13 cellular contexts compared by ENCODE assay signal in genomic region chr1:24319962-24320361, GRCh38. TPM values are rescaled to one million over a fixed set of nuclear protein-coding genes. Genes with fewer than 3 reads are reported as not detected.
DNase-seq lines count a peak whose midpoint lies in the region; ATAC-seq, FAIRE-seq and TF ChIP-seq lines count a peak whose summit lies in the region.
"Had no signal": no experiment of that assay in that cellular context is flagged by ENCODE, and none has a peak within 500 bp of the region (broad histone marks: within the 10 kb centered on the region; RNA-seq: fewer than 3 reads in every experiment).

No MANE protein-coding gene starts in this region.

- H2BK120ac ChIP-seq in trophoblast cell (ENCODE audit: insufficient read depth, low read length, poor library complexity), result peak overlapping the region; percentile 21

- peak overlapping the region; percentile 2 for H2BK12ac ChIP-seq in trophoblast cell (ENCODE audit: low read length)

- no peak for TF ChIP-seq POLR2A in GM12891 (IDR thresholded peaks at IDR 0.05; ENCODE audit: low read depth, low read length)

- H3K79me1 ChIP-seq in trophoblast cell (ENCODE audit: low read length), result peaks cover 20% of the 10 kb centered on the region

- POLR2A ChIA-PET in GM10248 (lab: Yijun Ruan, JAX), result no interaction called here

- no peak overlapping the region for H2AK5ac ChIP-seq in trophoblast cell (ENCODE audit: low read length)

- H3K27me3 ChIP-seq in trophoblast cell (ENCODE audit: insufficient read depth, low read length), result no peaks in the 10 kb centered on the region

- no peak for DNase-seq in GM12891 (ENCODE audit: insufficient read length, low spot score)
- DNase-seq in RPMI8226, result peak; percentile 50
- no peak for DNase-seq in epithelial cell of proximal tubule (ENCODE audit: low read depth)
- no peak for DNase-seq in trophoblast cell
- no peak for DNase-seq in NOMO-1 treated with dmso at 0.1 percent for 144 hours (lab: John Stamatoyannopoulos, UW; ENCODE audit: unreplicated experiment)
- DNase-seq in GM10248 (ENCODE audit: extremely low spot score), result no peak
- DNase-seq: aorta; effector CD8-positive, alpha-beta T cell had no signal

- peak overlapping the region; percentile 45 for H4K91ac ChIP-seq in trophoblast cell (ENCODE audit: low read depth, low read length)

- TF ChIP-seq CTCF in epithelial cell of proximal tubule (conservative IDR thresholded peaks at IDR 0.05; ENCODE audit: low read depth, low read length) (no peak), GM10248 (IDR thresholded peaks at IDR 0.05; ENCODE audit: control extremely low read depth, extremely low read depth, low read depth, missing control alignments) (no peak)

- peak overlapping the region; percentile 39 for H3K4me2 ChIP-seq in trophoblast cell (ENCODE audit: low read length)

- no CpG with 5 or more reads among the region's 1 CpG for WGBS in trophoblast cell (ENCODE audit: extremely low coverage, insufficient coverage, insufficient read length)

- H4K12ac ChIP-seq in trophoblast cell (ENCODE audit: low read depth, low read length), result no peak overlapping the region

- H3K4me1 ChIP-seq in trophoblast cell (ENCODE audit: control insufficient read depth in 1 of 2, insufficient read depth in 2 of 2, low read length in 2 of 2), result peaks cover 21 to 44% of the 10 kb centered on the region in 2 experiments

- no peak overlapping the region for H2AFZ ChIP-seq in trophoblast cell (ENCODE audit: insufficient read depth, low read length, poor library complexity)

- H3K23ac ChIP-seq in trophoblast cell (ENCODE audit: low read length), result no peak overlapping the region

- peaks cover 0 to 2% of the 10 kb centered on the region in 2 experiments for H3K36me3 ChIP-seq in trophoblast cell (ENCODE audit: control insufficient read depth in 1 of 2, insufficient read depth in 2 of 2, low read length in 2 of 2)

- CTCF ChIA-PET in GM10248 (lab: Yijun Ruan, JAX), result interaction anchor here (2.3 to 5.3 kb wide), 2 partner anchors 72 to 120 kb away, joined by 7 to 30 read pairs; no protein-coding TSS in a partner anchor

- ATAC-seq in HG02840 (IDR thresholded peaks at IDR 0.05; ENCODE audit: low FRiP score, unreplicated experiment) (no peak), HG03521 (IDR thresholded peaks at IDR 0.05; ENCODE audit: unreplicated experiment) (no peak)
- ATAC-seq: activated CD4-positive, alpha-beta T cell treated with anti-CD3 and anti-CD28 coated beads for 36 hours; left lobe of liver had no signal

- peak overlapping the region; percentile 29 for H3K4ac ChIP-seq in trophoblast cell (ENCODE audit: low read depth, low read length)

- H3K9ac ChIP-seq in trophoblast cell (ENCODE audit: low read length), result no peak overlapping the region

- FAIRE-seq in GM12891 (lab: Jason Lieb, UNC), result peak; percentile 69

- H3K27ac ChIP-seq in trophoblast cell (ENCODE audit: low read depth, low read length), result peak overlapping the region; percentile 5

- H2BK5ac ChIP-seq in trophoblast cell (ENCODE audit: low read depth, low read length, poor library complexity), result peak overlapping the region; percentile 4

- H3K79me2 ChIP-seq in trophoblast cell (ENCODE audit: control insufficient read depth, insufficient read depth, low read length, poor library complexity), result peaks cover 8% of the 10 kb centered on the region

- peak overlapping the region; percentile 8 for H3K18ac ChIP-seq in trophoblast cell (ENCODE audit: low read length)

- no peaks in the 10 kb centered on the region for H3K9me3 ChIP-seq in trophoblast cell (ENCODE audit: insufficient read depth, low read depth, low read length)

- peak overlapping the region; percentile 41 for H3K4me3 ChIP-seq in epithelial cell of proximal tubule (ENCODE audit: low read depth, low read length)
- no peak overlapping the region for H3K4me3 ChIP-seq in trophoblast cell (ENCODE audit: low read depth, low read length)

- no peak overlapping the region for H4K8ac ChIP-seq in trophoblast cell (ENCODE audit: low read depth, low read length)

- peak overlapping the region; percentile 3 for H3K14ac ChIP-seq in trophoblast cell (ENCODE audit: low read length)

TF ChIP-seq in GM12891, 5 proteins besides CTCF, POLR2A, EP300 and RAD21:
- no peak for TF ChIP-seq TAF1 (IDR thresholded peaks at IDR 0.05; ENCODE audit: low read depth, low read length)
- TF ChIP-seq POU2F2 (IDR thresholded peaks at IDR 0.05; ENCODE audit: low read depth, low read length), result no peak
- no peak for TF ChIP-seq SPI1 (IDR thresholded peaks at IDR 0.05; ENCODE audit: low read depth, low read length)
- TF ChIP-seq PAX5 (IDR thresholded peaks at IDR 0.05; ENCODE audit: insufficient read depth, low read length, severe bottlenecking), result no peak
- no peak for TF ChIP-seq POLR2AphosphoS5 (IDR thresholded peaks at IDR 0.05; ENCODE audit: low read depth, low read length)
TF ChIP-seq in GM12891: peak in this region for 0.

RNA-seq across cellular contexts. Expression of gene GRHL3, which starts 0.8 kb away (rescaled TPM):
- 1.1 TPM for polyA plus RNA-seq in GM12891 (2012; ENCODE audit: low read depth, missing spikeins)
- 3.6 and 9.9 TPM in 2 replicates for total RNA-seq in epithelial cell of proximal tubule
- polyA plus RNA-seq in trophoblast cell (2013), result 24.4 and 26.4 TPM in 2 replicates
- total RNA-seq: activated CD4-positive, alpha-beta T cell treated with anti-CD3 and anti-CD28 coated beads for 36 hours; aorta; skeletal muscle tissue had no signal
